ENCODE assay signal across 9 cellular contexts in the genomic region with DNA sequence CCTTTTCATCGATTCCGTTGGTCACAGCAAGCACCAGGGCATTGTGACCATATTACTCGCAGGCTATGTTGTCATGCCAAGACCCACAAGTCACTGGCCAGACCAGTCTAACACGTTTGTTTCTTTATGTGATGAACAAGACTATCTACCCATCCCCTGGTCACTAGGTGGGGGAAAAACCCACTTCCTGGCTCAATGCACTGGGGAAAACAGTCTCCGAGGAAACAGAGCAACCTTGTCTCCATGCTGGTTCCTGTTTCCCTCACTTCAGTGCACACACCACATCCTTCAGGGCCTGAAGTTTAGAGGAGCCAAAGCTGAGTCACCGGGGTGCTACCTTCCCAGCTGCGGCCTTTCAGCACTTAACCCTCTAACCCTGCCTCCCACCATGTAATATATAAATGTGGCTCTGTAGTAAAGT. TPM values are rescaled to one million over a fixed set of nuclear protein-coding genes. Genes with fewer than 3 reads are reported as not detected.
DNase-seq lines count a peak whose midpoint lies in the region; ATAC-seq and TF ChIP-seq lines count a peak whose summit lies in the region.
"Had no signal": no experiment of that assay in that cellular context is flagged by ENCODE, and none has a peak within 500 bp of the region (broad histone marks: within the 10 kb centered on the region; RNA-seq: fewer than 3 reads in every experiment).

No MANE protein-coding gene starts in this region.

- DNase-seq in AG09309 (ENCODE audit: low read depth) (peak; percentile 76), SW480 (ENCODE audit: low spot score) (peak; percentile 50), neuronal stem cell (ENCODE audit: low spot score) (no peak), DMS 273 (lab: John Stamatoyannopoulos, UW; ENCODE audit: unreplicated experiment) (no peak), natural killer cell (no peak), erythroblast (lab: John Stamatoyannopoulos, UW) (no peak)

- ATAC-seq in GM19324 (IDR thresholded peaks at IDR 0.05; ENCODE audit: low FRiP score, unreplicated experiment) (peak; percentile 91), HG03135 (IDR thresholded peaks at IDR 0.05; ENCODE audit: unreplicated experiment) (peak; percentile 98), natural killer cell (no peak)

- WGBS in neuronal stem cell (ENCODE audit: extremely low coverage in 2 of 2, insufficient read length in 2 of 2, insufficient replicate concordance in 1 of 2), 2 donors, result no CpG with 5 or more reads among the region's 7 CpGs

- TF ChIP-seq CTCF in AG09309 (IDR thresholded peaks at IDR 0.05; ENCODE audit: control insufficient read depth, insufficient read depth, low read depth, low read length, missing control alignments) (no peak), natural killer cell (IDR thresholded peaks at IDR 0.05) (no peak)

- H3K27ac ChIP-seq in neuronal stem cell (replicated peaks; ENCODE audit: low read length), result no peak overlapping the region

- no peaks in the 10 kb centered on the region for H3K36me3 Mint-ChIP-seq in natural killer cell
- H3K36me3 Mint-ChIP-seq: activated naive CD8-positive, alpha-beta T cell had no signal

- H2AK5ac ChIP-seq in neuronal stem cell (ENCODE audit: low read depth, low read length), result no peak overlapping the region

- TF ChIP-seq POLR2A in erythroblast (IDR thresholded peaks at IDR 0.05; ENCODE audit: low read length), result no peak

- H3K4ac ChIP-seq in neuronal stem cell (ENCODE audit: low read length), result no peak overlapping the region

- peaks cover 0 to 3% of the 10 kb centered on the region in 2 donors for H3K4me1 Mint-ChIP-seq in natural killer cell

- no peaks in the 10 kb centered on the region for H3K79me1 ChIP-seq in neuronal stem cell (ENCODE audit: low read depth, low read length)

- H3K4me2 ChIP-seq in neuronal stem cell (ENCODE audit: insufficient read depth, low read length, poor library complexity, severe bottlenecking), result no peak overlapping the region

- no peaks in the 10 kb centered on the region for H3K9me3 ChIP-seq in neuronal stem cell (replicated peaks in 1 of 2; ENCODE audit: control insufficient read depth in 2 of 2, insufficient read depth in 1 of 2, low read depth in 1 of 2, low read length in 2 of 2)

- H3K9me3 Mint-ChIP-seq in natural killer cell, result peaks cover 4% of the 10 kb centered on the region in 2 donors

- no peaks in the 10 kb centered on the region for H3K27me3 ChIP-seq in neuronal stem cell (ENCODE audit: control insufficient read depth in 3 of 3, insufficient read depth in 3 of 3, low read depth in 1 of 3, low read length in 3 of 3)

- no peak overlapping the region for H3K9ac ChIP-seq in neuronal stem cell (ENCODE audit: low read depth, low read length, poor library complexity)

- intact Hi-C loops in natural killer cell (cut with micrococcal nuclease), result no loop called here

- H2BK120ac ChIP-seq in neuronal stem cell (ENCODE audit: low read depth, low read length), result no peak overlapping the region

- no peak overlapping the region for H3K27ac Mint-ChIP-seq in natural killer cell
- H3K27ac Mint-ChIP-seq: activated naive CD8-positive, alpha-beta T cell had no signal

- no peak overlapping the region for H4K8ac ChIP-seq in neuronal stem cell (ENCODE audit: low read depth, low read length)

- no peak overlapping the region for H3K18ac ChIP-seq in neuronal stem cell (ENCODE audit: low read length)

- no peak overlapping the region for H3K4me3 Mint-ChIP-seq in natural killer cell
- H3K4me3 Mint-ChIP-seq: activated naive CD8-positive, alpha-beta T cell had no signal

- H2BK12ac ChIP-seq in neuronal stem cell (ENCODE audit: low read length), result no peak overlapping the region

- no peak overlapping the region for H2BK5ac ChIP-seq in neuronal stem cell (ENCODE audit: low read length)

- peaks cover 3 to 10% of the 10 kb centered on the region in 2 donors for H3K4me1 ChIP-seq in neuronal stem cell (ENCODE audit: control insufficient read depth in 2 of 2, insufficient read depth in 1 of 2, low read depth in 1 of 2, low read length in 2 of 2)

- H3K23ac ChIP-seq in neuronal stem cell (ENCODE audit: low read depth, low read length, poor library complexity), result no peak overlapping the region

- H2AFZ ChIP-seq in neuronal stem cell (ENCODE audit: low read length), result peak overlapping the region; percentile 69

- H3K14ac ChIP-seq in neuronal stem cell (ENCODE audit: low read length), result no peak overlapping the region

- no peaks in the 10 kb centered on the region for H3K27me3 Mint-ChIP-seq in natural killer cell (ENCODE audit: low read depth in 2 of 2)

- no peaks in the 10 kb centered on the region for H3K36me3 ChIP-seq in neuronal stem cell (replicated peaks in 1 of 2; ENCODE audit: control insufficient read depth in 2 of 2, insufficient read depth in 2 of 2, low read length in 2 of 2)

- no peak overlapping the region for H2BK15ac ChIP-seq in neuronal stem cell (ENCODE audit: low read length)

- H3K4me3 ChIP-seq in AG09309 (ENCODE audit: control insufficient read depth, low read depth, low read length), result no peak overlapping the region
- no peak overlapping the region for H3K4me3 ChIP-seq in neuronal stem cell (ENCODE audit: low read length in 2 of 2)

- no peak overlapping the region for H4K91ac ChIP-seq in neuronal stem cell (ENCODE audit: low read depth, low read length, poor library complexity)

RNA-seq across cellular contexts. Expression of gene ERICH3, which starts 20.9 kb away (rescaled TPM):
- 0.03 TPM for polyA plus RNA-seq in neuronal stem cell (2013, experiment 1 of 2)
- 0.01 TPM for polyA plus RNA-seq in neuronal stem cell (2013, experiment 2 of 2)
- total RNA-seq in natural killer cell, result 1 to 10 TPM in 1 of 3 donors, under 1 TPM in 2; 0.64 to 1.0 (median 0.68) TPM

Comparison
In these comparisons a context has a peak if more than half of its experiments do, and no peak if none do; other contexts are left out.
1. DNase-seq: peak in AG09309 (single experiment) and SW480 (single experiment); none in neuronal stem cell (single experiment), DMS 273 (single experiment), natural killer cell (single experiment) and erythroblast (0 of 2).
2. ATAC-seq: peak in GM19324 (single experiment) and HG03135 (single experiment); none in natural killer cell (0 of 3).